Comparison of ENCODE assay signal across 8 cellular contexts in the genomic region with DNA sequence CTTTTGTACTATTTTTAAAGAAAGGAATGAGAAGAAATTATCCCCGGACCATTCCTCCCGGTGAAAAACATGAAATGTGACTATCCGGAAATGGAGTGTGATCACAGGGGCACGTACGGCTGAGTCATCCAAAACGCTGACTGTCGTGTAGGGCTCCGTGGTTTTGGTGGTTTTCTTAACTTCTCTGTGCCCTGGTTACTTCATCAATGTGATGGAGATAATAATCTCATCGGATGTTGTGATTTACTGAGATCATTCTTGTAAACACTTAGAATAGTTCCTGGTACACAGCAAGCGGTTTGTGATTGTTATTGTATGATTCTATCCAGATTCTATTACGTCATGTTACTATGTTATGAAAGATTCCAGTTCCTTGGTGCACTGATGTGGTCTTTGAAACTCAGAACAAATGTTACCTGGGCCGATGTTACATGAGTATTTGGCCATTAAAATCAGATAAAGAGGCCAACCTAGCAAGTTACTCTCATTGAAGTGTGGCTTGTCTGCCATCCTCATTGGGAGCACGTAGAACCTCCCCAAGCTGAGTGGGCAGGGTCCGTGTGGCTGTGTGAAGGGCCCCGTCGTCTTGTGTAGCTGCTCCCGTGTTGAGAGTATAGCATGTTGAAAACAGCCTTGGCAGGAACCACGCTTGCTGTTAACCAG.
DNase-seq lines count a peak whose midpoint lies in the region; ATAC-seq and TF ChIP-seq lines count a peak whose summit lies in the region.

No MANE protein-coding gene starts in this region.

- intact Hi-C loops in OCI-LY7 (cut with micrococcal nuclease; ENCODE audit: unreplicated experiment), result no loop called here

- H3K4me1 ChIP-seq in OCI-LY7 (ENCODE audit: insufficient read depth, low read length, poor library complexity, severe bottlenecking) (peaks cover 9% of the 10 kb centered on the region), gastroesophageal sphincter (peaks cover 0 to 27% (median 7%) of the 10 kb centered on the region in 3 donors)

- WGBS in gastroesophageal sphincter (ENCODE audit: low coverage in 1 of 2), 2 donors, result 71 to 79% methylated on average over 12 to 13 of the region's 18 CpGs

- peak; percentile 88 for ATAC-seq in HG02798 (IDR thresholded peaks at IDR 0.05; ENCODE audit: poor library complexity, unreplicated experiment)
- peak; percentile 55 for ATAC-seq in gastroesophageal sphincter
- ATAC-seq in HG02763 (IDR thresholded peaks at IDR 0.05; ENCODE audit: unreplicated experiment), result no peak

- no peaks in the 10 kb centered on the region for H3K79me2 ChIP-seq in OCI-LY7 (ENCODE audit: insufficient read depth, low read depth, low read length)

- no peaks in the 10 kb centered on the region for H4K20me1 ChIP-seq in OCI-LY7 (ENCODE audit: insufficient read depth, low read length)

- no peaks in the 10 kb centered on the region for H3K9me2 ChIP-seq in OCI-LY7 (ENCODE audit: insufficient read depth, low read length)

- no peak for TF ChIP-seq EP300 in gastroesophageal sphincter (IDR thresholded peaks at IDR 0.05)

- TF ChIP-seq POLR2A in gastroesophageal sphincter (IDR thresholded peaks at IDR 0.05), result no peak

- no peak overlapping the region for H2AFZ ChIP-seq in OCI-LY7 (ENCODE audit: low read length)

- H3K9me3 ChIP-seq in OCI-LY7 (ENCODE audit: low read length), result no peaks in the 10 kb centered on the region
- H3K9me3 ChIP-seq in gastroesophageal sphincter, result no peaks in the 10 kb centered on the region

- no peak overlapping the region for H3K27ac ChIP-seq in OCI-LY7 (ENCODE audit: low read depth, low read length, poor library complexity, severe bottlenecking)
- peak overlapping the region in 1 of 4 donors; percentile 24 for H3K27ac ChIP-seq in gastroesophageal sphincter

- CTCF ChIA-PET in OCI-LY7 (lab: Charles Lee; ENCODE audit: unreplicated experiment), result no interaction called here

- DNase-seq in GM12865 (ENCODE audit: low read depth) (peak; percentile 84), OCI-LY7 (ENCODE audit: low spot score) (peak; percentile 14), activated T-cell treated with anti-CD3 and anti-CD28 coated beads for 48 hours (ENCODE audit: low read depth) (peak; percentile 59), retina (no peak)
- peak; percentile 42 for DNase-seq in stimulated activated CD8-positive, alpha-beta memory T cell treated with anti-CD3 and anti-CD28 coated beads, Interleukin-12 subunit alpha, Interleukin-12 subunit beta, amount 100 ng/mL, for 24 hours (ENCODE audit: extremely low read depth)

- BruUV-seq in OCI-LY7 (replicated peaks; lab: Mats Ljungman, UMichigan), result no TSS peak

- H3K4me2 ChIP-seq in OCI-LY7 (ENCODE audit: low read length), result peak overlapping the region; percentile 26; the same call in 1 of the 2 replicates

- peak overlapping the region; percentile 48 for H3K4me3 ChIP-seq in GM12865 (ENCODE audit: low read depth, low read length)
- H3K4me3 ChIP-seq in OCI-LY7 (ENCODE audit: low read depth, low read length, poor library complexity, severe bottlenecking), result no peak overlapping the region
- no peak overlapping the region for H3K4me3 ChIP-seq in gastroesophageal sphincter

- POLR2A ChIA-PET in OCI-LY7 (lab: Charles Lee), result interaction anchor here (0.7 kb wide), 1 partner anchor 42 kb away, joined by 3 read pairs; no protein-coding TSS in a partner anchor

- TF ChIP-seq CTCF in GM12865 (IDR thresholded peaks at IDR 0.05; ENCODE audit: insufficient read depth, low read depth, low read length, missing control alignments) (no peak), OCI-LY7 (conservative IDR thresholded peaks at IDR 0.05; ENCODE audit: low read length) (no peak), gastroesophageal sphincter (IDR thresholded peaks at IDR 0.05) (no peak)

- H3K36me3 ChIP-seq in OCI-LY7 (ENCODE audit: insufficient read depth, low read length), result no peaks in the 10 kb centered on the region
- no peaks in the 10 kb centered on the region for H3K36me3 ChIP-seq in gastroesophageal sphincter

- H3K27me3 ChIP-seq in gastroesophageal sphincter, result no peaks in the 10 kb centered on the region
